24 cellular contexts compared by ENCODE assay signal in genomic region chr11:118233377-118233776, GRCh38. TPM values are rescaled to one million over a fixed set of nuclear protein-coding genes. Genes with fewer than 3 reads are reported as not detected.
DNase-seq lines count a peak whose midpoint lies in the region; ATAC-seq and TF ChIP-seq lines count a peak whose summit lies in the region.
"Had no signal": no experiment of that assay in that cellular context is flagged by ENCODE, and none has a peak within 500 bp of the region (broad histone marks: within the 10 kb centered on the region; RNA-seq: fewer than 3 reads in every experiment).

No MANE protein-coding gene starts in this region.

- H3K27me3 ChIP-seq in endodermal cell (ENCODE audit: control insufficient read depth, insufficient read depth, low read length, poor library complexity, severe bottlenecking) = no peaks in the 10 kb centered on the region
- H3K27me3 ChIP-seq: Peyer's patch, thyroid gland had no signal

- H3K4me3 ChIP-seq in endodermal cell (ENCODE audit: low read length) = no peak overlapping the region
- H3K4me3 ChIP-seq: cardiac muscle cell, HAP-1, Peyer's patch, thyroid gland had no signal

- no peaks in the 10 kb centered on the region for H3K27me3 Mint-ChIP-seq in activated CD8-positive, alpha-beta T cell treated with anti-CD3 and anti-CD28 coated beads, Interleukin-2, amount 10 ng/mL, durations not matched to agents 7 days and 5 days (ENCODE audit: low read depth)
- H3K27me3 Mint-ChIP-seq in activated CD8-positive, alpha-beta T cell treated with anti-CD3 and anti-CD28 coated beads for 36 hours = no peaks in the 10 kb centered on the region
- H3K27me3 Mint-ChIP-seq in activated naive CD8-positive, alpha-beta T cell treated with anti-CD3 and anti-CD28 coated beads, Interleukin-2, amount 10 ng/mL, durations not matched to agents 7 days and 5 days = no peaks in the 10 kb centered on the region
- H3K27me3 Mint-ChIP-seq in stimulated activated naive CD8-positive, alpha-beta T cell treated with anti-CD3 and anti-CD28 coated beads, Interleukin-15, amount 100 ng/mL, for 72 hours = no peaks in the 10 kb centered on the region
- H3K27me3 Mint-ChIP-seq in endodermal cell (ENCODE audit: insufficient read depth) = no peaks in the 10 kb centered on the region

- ATAC-seq in activated CD8-positive, alpha-beta T cell treated with anti-CD3 and anti-CD28 coated beads, Interleukin-2, amount 10 ng/mL, durations not matched to agents 7 days and 5 days = no peak
- ATAC-seq in activated CD8-positive, alpha-beta T cell treated with anti-CD3 and anti-CD28 coated beads for 36 hours = no peak
- ATAC-seq in activated naive CD8-positive, alpha-beta T cell treated with anti-CD3 and anti-CD28 coated beads, Interleukin-2, amount 10 ng/mL, durations not matched to agents 7 days and 5 days (ENCODE audit: low read depth) = no peak
- ATAC-seq in stimulated activated naive CD8-positive, alpha-beta T cell treated with anti-CD3 and anti-CD28 coated beads, Interleukin-15, amount 100 ng/mL, for 72 hours = no peak
- ATAC-seq in GM21825 (IDR thresholded peaks at IDR 0.05; ENCODE audit: unreplicated experiment) = no peak

- POLR2A ChIA-PET in activated CD8-positive, alpha-beta T cell treated with anti-CD3 and anti-CD28 coated beads, Interleukin-2, amount 10 ng/mL, durations not matched to agents 7 days and 5 days (lab: Charles Lee) = interaction anchor here (0.6 kb wide), 1 partner anchor 17 kb away, joined by 3 read pairs; no protein-coding TSS in a partner anchor
- POLR2A ChIA-PET in activated CD8-positive, alpha-beta T cell treated with anti-CD3 and anti-CD28 coated beads for 36 hours (lab: Charles Lee) = interaction anchor here (0.9 to 6.7 kb wide), 8 partner anchors 8 to 33 kb away, joined by 3 to 71 read pairs (median 4); partner anchors contain the start of genes JAML and MPZL2
- POLR2A ChIA-PET in activated naive CD8-positive, alpha-beta T cell treated with anti-CD3 and anti-CD28 coated beads, Interleukin-2, amount 10 ng/mL, durations not matched to agents 7 days and 5 days (lab: Charles Lee) = no interaction called here

- WGBS in endodermal cell (ENCODE audit: insufficient coverage in 1 of 2, insufficient read length in 1 of 2), 2 experiments = 89 to 93% methylated on average over 5 of the region's 5 CpGs

- no peaks in the 10 kb centered on the region for H3K9me3 Mint-ChIP-seq in activated CD8-positive, alpha-beta T cell treated with anti-CD3 and anti-CD28 coated beads, Interleukin-2, amount 10 ng/mL, durations not matched to agents 7 days and 5 days (ENCODE audit: insufficient read depth)
- no peaks in the 10 kb centered on the region for H3K9me3 Mint-ChIP-seq in activated CD8-positive, alpha-beta T cell treated with anti-CD3 and anti-CD28 coated beads for 36 hours
- H3K9me3 Mint-ChIP-seq in activated naive CD8-positive, alpha-beta T cell treated with anti-CD3 and anti-CD28 coated beads, Interleukin-2, amount 10 ng/mL, durations not matched to agents 7 days and 5 days = no peaks in the 10 kb centered on the region
- H3K9me3 Mint-ChIP-seq in stimulated activated naive CD8-positive, alpha-beta T cell treated with anti-CD3 and anti-CD28 coated beads, Interleukin-15, amount 100 ng/mL, for 72 hours = no peaks in the 10 kb centered on the region
- H3K9me3 Mint-ChIP-seq in endodermal cell = no peaks in the 10 kb centered on the region

- H3K4me1 Mint-ChIP-seq in activated CD8-positive, alpha-beta T cell treated with anti-CD3 and anti-CD28 coated beads, Interleukin-2, amount 10 ng/mL, durations not matched to agents 7 days and 5 days (ENCODE audit: low read depth) = peaks cover 47% of the 10 kb centered on the region
- H3K4me1 Mint-ChIP-seq in activated CD8-positive, alpha-beta T cell treated with anti-CD3 and anti-CD28 coated beads for 36 hours (ENCODE audit: low read depth) = peaks cover 27% of the 10 kb centered on the region
- H3K4me1 Mint-ChIP-seq in activated naive CD8-positive, alpha-beta T cell treated with anti-CD3 and anti-CD28 coated beads, Interleukin-2, amount 10 ng/mL, durations not matched to agents 7 days and 5 days = peaks cover 18% of the 10 kb centered on the region
- H3K4me1 Mint-ChIP-seq in stimulated activated naive CD8-positive, alpha-beta T cell treated with anti-CD3 and anti-CD28 coated beads, Interleukin-15, amount 100 ng/mL, for 72 hours = peaks cover 26% of the 10 kb centered on the region
- H3K4me1 Mint-ChIP-seq in endodermal cell = peaks cover under 1% of the 10 kb centered on the region

- H3K27ac Mint-ChIP-seq in activated CD8-positive, alpha-beta T cell treated with anti-CD3 and anti-CD28 coated beads, Interleukin-2, amount 10 ng/mL, durations not matched to agents 7 days and 5 days = peak overlapping the region; percentile 17
- no peak overlapping the region for H3K27ac Mint-ChIP-seq in activated CD8-positive, alpha-beta T cell treated with anti-CD3 and anti-CD28 coated beads for 36 hours
- peak overlapping the region; percentile 2 for H3K27ac Mint-ChIP-seq in activated naive CD8-positive, alpha-beta T cell treated with anti-CD3 and anti-CD28 coated beads, Interleukin-2, amount 10 ng/mL, durations not matched to agents 7 days and 5 days
- peak overlapping the region; percentile 43 to 75 for H3K27ac Mint-ChIP-seq in stimulated activated naive CD8-positive, alpha-beta T cell treated with anti-CD3 and anti-CD28 coated beads, Interleukin-15, amount 100 ng/mL, for 72 hours
- H3K27ac Mint-ChIP-seq in endodermal cell = no peak overlapping the region

- H3K9me3 ChIP-seq in endodermal cell (ENCODE audit: control insufficient read depth, low read length) = no peaks in the 10 kb centered on the region
- H3K9me3 ChIP-seq: BE2C, HAP-1, Peyer's patch, thyroid gland had no signal

- H3K4me1 ChIP-seq in endodermal cell (ENCODE audit: control insufficient read depth, insufficient read depth, low read length) = peaks cover under 1% of the 10 kb centered on the region
- H3K4me1 ChIP-seq: BE2C, HAP-1, thyroid gland had no signal

- TF ChIP-seq CTCF in activated CD8-positive, alpha-beta T cell treated with anti-CD3 and anti-CD28 coated beads for 36 hours (IDR thresholded peaks at IDR 0.05) = no peak
- no peak for TF ChIP-seq CTCF in endodermal cell (conservative IDR thresholded peaks at IDR 0.05)

- CTCF ChIA-PET in activated CD8-positive, alpha-beta T cell treated with anti-CD3 and anti-CD28 coated beads, Interleukin-2, amount 10 ng/mL, durations not matched to agents 7 days and 5 days (lab: Charles Lee) = interaction anchor here (1.0 to 1.8 kb wide), 2 partner anchors 9 to 35 kb away, joined by 3 to 4 read pairs; partner anchors contain the start of gene JAML
- CTCF ChIA-PET in activated CD8-positive, alpha-beta T cell treated with anti-CD3 and anti-CD28 coated beads for 36 hours (lab: Charles Lee) = no interaction called here

- intact Hi-C loops in activated CD8-positive, alpha-beta T cell treated with anti-CD3 and anti-CD28 coated beads for 36 hours (cut with micrococcal nuclease) = no loop called here

- DNase-seq in activated CD8-positive, alpha-beta T cell treated with anti-CD3 and anti-CD28 coated beads, Interleukin-2, amount 10 ng/mL, durations not matched to agents 7 days and 5 days = no peak
- no peak for DNase-seq in activated CD8-positive, alpha-beta T cell treated with anti-CD3 and anti-CD28 coated beads for 36 hours
- DNase-seq in HPDE6-E6E7 (ENCODE audit: extremely low spot score) (peak; percentile 44), endodermal cell (no peak), NCI-H146 (lab: John Stamatoyannopoulos, UW) (no peak)
- DNase-seq in activated naive CD8-positive, alpha-beta T cell treated with anti-CD3 and anti-CD28 coated beads, Interleukin-2, amount 10 ng/mL, durations not matched to agents 7 days and 5 days = no peak
- no peak for DNase-seq in stimulated activated naive CD8-positive, alpha-beta T cell treated with anti-CD3 and anti-CD28 coated beads, Interleukin-15, amount 100 ng/mL, for 72 hours
- DNase-seq: amygdala; BE2C; cortex of kidney; KBM-7; NCI-H1436 treated with DMSO at 0.1 percent for 48 hours; NCI-H524; NK-92 treated with Interleukin-12 subunit alpha and Interleukin-12 subunit beta, amount 100 ng/mL, for 24 hours; Peyer's patch; thyroid gland; WERI-Rb-1 had no signal

- peaks cover 70% of the 10 kb centered on the region for H3K36me3 Mint-ChIP-seq in activated CD8-positive, alpha-beta T cell treated with anti-CD3 and anti-CD28 coated beads, Interleukin-2, amount 10 ng/mL, durations not matched to agents 7 days and 5 days (ENCODE audit: low read depth)
- peaks cover 61% of the 10 kb centered on the region for H3K36me3 Mint-ChIP-seq in activated CD8-positive, alpha-beta T cell treated with anti-CD3 and anti-CD28 coated beads for 36 hours (ENCODE audit: low read depth)
- peaks cover 27% of the 10 kb centered on the region for H3K36me3 Mint-ChIP-seq in activated naive CD8-positive, alpha-beta T cell treated with anti-CD3 and anti-CD28 coated beads, Interleukin-2, amount 10 ng/mL, durations not matched to agents 7 days and 5 days
- no peaks in the 10 kb centered on the region for H3K36me3 Mint-ChIP-seq in endodermal cell (ENCODE audit: low read depth)

- H3K27ac ChIP-seq in endodermal cell (ENCODE audit: low read depth, low read length) = no peak overlapping the region
- H3K27ac ChIP-seq: cardiac muscle cell, Peyer's patch, thyroid gland, WERI-Rb-1 had no signal

- H3K4me3 Mint-ChIP-seq in activated CD8-positive, alpha-beta T cell treated with anti-CD3 and anti-CD28 coated beads, Interleukin-2, amount 10 ng/mL, durations not matched to agents 7 days and 5 days = no peak overlapping the region
- no peak overlapping the region for H3K4me3 Mint-ChIP-seq in activated CD8-positive, alpha-beta T cell treated with anti-CD3 and anti-CD28 coated beads for 36 hours
- H3K4me3 Mint-ChIP-seq in activated naive CD8-positive, alpha-beta T cell treated with anti-CD3 and anti-CD28 coated beads, Interleukin-2, amount 10 ng/mL, durations not matched to agents 7 days and 5 days = no peak overlapping the region
- H3K4me3 Mint-ChIP-seq in stimulated activated naive CD8-positive, alpha-beta T cell treated with anti-CD3 and anti-CD28 coated beads, Interleukin-15, amount 100 ng/mL, for 72 hours = peak overlapping the region; percentile 11 to 34
- no peak overlapping the region for H3K4me3 Mint-ChIP-seq in endodermal cell

- H3K9ac ChIP-seq in endodermal cell (ENCODE audit: extremely low read depth, low read length, poor library complexity, severe bottlenecking) = no peak overlapping the region

- no peaks in the 10 kb centered on the region for H3K36me3 ChIP-seq in endodermal cell (ENCODE audit: control insufficient read depth, insufficient read depth, low read length)
- H3K36me3 ChIP-seq: BE2C, cardiac muscle cell, HAP-1, WERI-Rb-1 had no signal

RNA-seq across cellular contexts. Expression of gene JAML, which starts 8.6 kb away (rescaled TPM):
- total RNA-seq in activated CD8-positive, alpha-beta T cell treated with anti-CD3 and anti-CD28 coated beads, Interleukin-2, amount 10 ng/mL, durations not matched to agents 7 days and 5 days = 100 to 1,000 TPM; 140 to 144 TPM
- 100 to 1,000 TPM; 236 to 251 TPM for total RNA-seq in activated CD8-positive, alpha-beta T cell treated with anti-CD3 and anti-CD28 coated beads for 36 hours
- 100 to 1,000 TPM; 181 to 189 TPM for total RNA-seq in activated naive CD8-positive, alpha-beta T cell treated with anti-CD3 and anti-CD28 coated beads, Interleukin-2, amount 10 ng/mL, durations not matched to agents 7 days and 5 days
- under 1 TPM; 0.40 to 0.55 TPM for total RNA-seq in endodermal cell
- polyA plus RNA-seq in endodermal cell (2013, experiment 1 of 2) = not detected
- polyA plus RNA-seq in endodermal cell (2013, experiment 2 of 2) = not detected
- total RNA-seq: A673, cardiac muscle cell, HT1080, myocyte had no signal
- polyA plus RNA-seq: cardiac muscle cell had no signal

RNA-seq across cellular contexts. Expression of gene MPZL3, which starts 18.8 kb away (rescaled TPM):
- total RNA-seq in activated CD8-positive, alpha-beta T cell treated with anti-CD3 and anti-CD28 coated beads, Interleukin-2, amount 10 ng/mL, durations not matched to agents 7 days and 5 days = 10 to 100 TPM; 19.6 to 20.0 TPM
- total RNA-seq in activated CD8-positive, alpha-beta T cell treated with anti-CD3 and anti-CD28 coated beads for 36 hours = 10 to 100 TPM; 51.1 to 51.7 TPM
- 10 to 100 TPM; 24.5 to 29.8 TPM for total RNA-seq in activated naive CD8-positive, alpha-beta T cell treated with anti-CD3 and anti-CD28 coated beads, Interleukin-2, amount 10 ng/mL, durations not matched to agents 7 days and 5 days
- total RNA-seq in endodermal cell = 1 to 10 TPM; 4.1 to 5.7 TPM
- 0.32 TPM for polyA plus RNA-seq in endodermal cell (2013, experiment 1 of 2)
- polyA plus RNA-seq in endodermal cell (2013, experiment 2 of 2) = 0.54 TPM
- total RNA-seq: myocyte had no signal

RNA-seq across cellular contexts. Expression of gene MPZL2, which starts 30.7 kb away (rescaled TPM):
- total RNA-seq in activated CD8-positive, alpha-beta T cell treated with anti-CD3 and anti-CD28 coated beads, Interleukin-2, amount 10 ng/mL, durations not matched to agents 7 days and 5 days = 10 to 100 TPM; 11.7 to 12.2 TPM
- total RNA-seq in activated CD8-positive, alpha-beta T cell treated with anti-CD3 and anti-CD28 coated beads for 36 hours = 10 to 100 TPM; 26.2 to 31.0 TPM
- 1 to 10 TPM; 8.2 to 9.2 TPM for total RNA-seq in activated naive CD8-positive, alpha-beta T cell treated with anti-CD3 and anti-CD28 coated beads, Interleukin-2, amount 10 ng/mL, durations not matched to agents 7 days and 5 days
- total RNA-seq in endodermal cell = 1 to 10 TPM; 3.2 to 4.4 TPM
- 1.1 TPM for polyA plus RNA-seq in endodermal cell (2013, experiment 1 of 2)
- polyA plus RNA-seq in endodermal cell (2013, experiment 2 of 2) = 0.33 TPM
- total RNA-seq: A673, cardiac muscle cell, myocyte had no signal

RNA-seq across cellular contexts. Expression of gene SCN2B, which starts 56.9 kb away (rescaled TPM):
- not detected for total RNA-seq in activated CD8-positive, alpha-beta T cell treated with anti-CD3 and anti-CD28 coated beads, Interleukin-2, amount 10 ng/mL, durations not matched to agents 7 days and 5 days
- not detected for total RNA-seq in activated CD8-positive, alpha-beta T cell treated with anti-CD3 and anti-CD28 coated beads for 36 hours
- total RNA-seq in activated naive CD8-positive, alpha-beta T cell treated with anti-CD3 and anti-CD28 coated beads, Interleukin-2, amount 10 ng/mL, durations not matched to agents 7 days and 5 days = not detected
- total RNA-seq in endodermal cell = under 1 TPM; 0.11 to 0.20 TPM
- polyA plus RNA-seq in endodermal cell (2013, experiment 1 of 2) = 0.32 TPM
- polyA plus RNA-seq in endodermal cell (2013, experiment 2 of 2) = 0.17 TPM
- total RNA-seq: A673, HT1080, myocyte, pulmonary artery endothelial cell had no signal

Comparison
In these comparisons a context has a peak if more than half of its experiments do, and no peak if none do; other contexts are left out.
1. H3K27ac Mint-ChIP-seq: peak in activated CD8-positive, alpha-beta T cell treated with anti-CD3 and anti-CD28 coated beads, Interleukin-2, amount 10 ng/mL, durations not matched to agents 7 days and 5 days (single experiment), activated naive CD8-positive, alpha-beta T cell treated with anti-CD3 and anti-CD28 coated beads, Interleukin-2, amount 10 ng/mL, durations not matched to agents 7 days and 5 days (single experiment) and stimulated activated naive CD8-positive, alpha-beta T cell treated with anti-CD3 and anti-CD28 coated beads, Interleukin-15, amount 100 ng/mL, for 72 hours (2 of 2); none in activated CD8-positive, alpha-beta T cell treated with anti-CD3 and anti-CD28 coated beads for 36 hours (single experiment) and endodermal cell (single experiment).
2. H3K4me3 Mint-ChIP-seq: peak in stimulated activated naive CD8-positive, alpha-beta T cell treated with anti-CD3 and anti-CD28 coated beads, Interleukin-15, amount 100 ng/mL, for 72 hours (2 of 2); none in activated CD8-positive, alpha-beta T cell treated with anti-CD3 and anti-CD28 coated beads, Interleukin-2, amount 10 ng/mL, durations not matched to agents 7 days and 5 days (single experiment), activated CD8-positive, alpha-beta T cell treated with anti-CD3 and anti-CD28 coated beads for 36 hours (single experiment), activated naive CD8-positive, alpha-beta T cell treated with anti-CD3 and anti-CD28 coated beads, Interleukin-2, amount 10 ng/mL, durations not matched to agents 7 days and 5 days (single experiment) and endodermal cell (single experiment).
3. RNA of gene JAML, which starts 8.6 kb away (total RNA-seq): 236 to 251 TPM in activated CD8-positive, alpha-beta T cell treated with anti-CD3 and anti-CD28 coated beads for 36 hours, 181 to 189 TPM in activated naive CD8-positive, alpha-beta T cell treated with anti-CD3 and anti-CD28 coated beads, Interleukin-2, amount 10 ng/mL, durations not matched to agents 7 days and 5 days and 140 to 144 TPM in activated CD8-positive, alpha-beta T cell treated with anti-CD3 and anti-CD28 coated beads, Interleukin-2, amount 10 ng/mL, durations not matched to agents 7 days and 5 days; 0.40 to 0.55 TPM in endodermal cell; every median in the first group is over 10 times any median in the second.